1 cellular context compared by ENCODE assay signal in genomic region chr1:158121604-158122254, GRCh38.
TF ChIP-seq lines count a peak whose summit lies in the region.

No MANE protein-coding gene starts in this region.

TF ChIP-seq in GM23338, 12 proteins besides CTCF, POLR2A, EP300 and RAD21 (continued from another document):
- no peak for TF ChIP-seq ZNF462 (CRISPR knock-in tag; IDR thresholded peaks at IDR 0.05)
- TF ChIP-seq EZH2phosphoT487 (IDR thresholded peaks at IDR 0.05; ENCODE audit: unreplicated experiment) = no peak
- TF ChIP-seq JUNB (IDR thresholded peaks at IDR 0.05; ENCODE audit: unreplicated experiment) = no peak
- no peak for TF ChIP-seq REST (IDR thresholded peaks at IDR 0.05; ENCODE audit: unreplicated experiment)
TF ChIP-seq in GM23338: peak in this region for 0.
